10 cellular contexts compared by ENCODE assay signal in the genomic region with DNA sequence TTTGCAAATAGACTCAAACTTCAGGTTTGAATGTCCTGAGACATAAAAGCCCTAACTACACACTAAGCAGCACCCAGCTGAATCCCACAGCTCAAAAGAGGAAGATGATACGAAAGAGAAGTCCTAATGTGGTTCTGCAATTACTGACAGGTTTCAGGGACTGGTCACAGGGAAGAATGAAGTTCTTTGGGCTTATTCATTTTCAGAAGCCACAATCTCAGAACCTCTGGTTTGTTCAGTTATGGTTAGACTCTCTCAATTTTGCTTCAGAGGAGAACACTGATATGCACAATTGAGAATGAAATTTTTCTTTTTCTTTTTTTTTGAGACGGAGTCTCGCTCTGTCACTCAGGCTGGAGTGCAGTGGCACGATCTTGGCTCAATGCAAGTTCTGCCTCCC.
DNase-seq lines count a peak whose midpoint lies in the region; ATAC-seq and TF ChIP-seq lines count a peak whose summit lies in the region.
"Had no signal": no experiment of that assay in that cellular context is flagged by ENCODE, and none has a peak within 500 bp of the region (broad histone marks: within the 10 kb centered on the region; RNA-seq: fewer than 3 reads in every experiment).

No MANE protein-coding gene starts in this region.

- WGBS in heart right ventricle, 2 donors = 86 to 92% methylated on average over 4 of the region's 4 CpGs

- DNase-seq in memory B cell (ENCODE audit: low spot score in 2 of 2) (peak in 1 of 2 donors; percentile 11), heart right ventricle (no peak), NCI-H1930 (lab: John Stamatoyannopoulos, UW) (no peak), GM13976 (ENCODE audit: low spot score) (no peak)
- DNase-seq: activated naive CD4-positive, alpha-beta T cell treated with anti-CD3 and anti-CD28 coated beads, Interleukin-2, amount 10 ng/mL, durations not matched to agents 7 days and 5 days; NCI-H510A; nephron progenitor cell had no signal

- no peak for TF ChIP-seq CTCF in heart right ventricle (IDR thresholded peaks at IDR 0.05)
- TF ChIP-seq CTCF in GM13976 (IDR thresholded peaks at IDR 0.05; ENCODE audit: borderline replicate concordance, control extremely low read depth, extremely low read depth, insufficient read depth, missing control alignments) = no peak

- no peak overlapping the region for H3K4me3 ChIP-seq in heart right ventricle

- H3K4me1 Mint-ChIP-seq in memory B cell = peaks cover 11% of the 10 kb centered on the region
- H3K4me1 Mint-ChIP-seq: activated naive CD4-positive, alpha-beta T cell treated with anti-CD3 and anti-CD28 coated beads, Interleukin-2, amount 10 ng/mL, durations not matched to agents 7 days and 5 days had no signal

- ATAC-seq in GM19035 (IDR thresholded peaks at IDR 0.05; ENCODE audit: unreplicated experiment) = peak; percentile 93
- peak; percentile 85 for ATAC-seq in GM21786 (IDR thresholded peaks at IDR 0.05; ENCODE audit: unreplicated experiment)
- ATAC-seq in HG03354 (IDR thresholded peaks at IDR 0.05; ENCODE audit: poor library complexity, severe bottlenecking, unreplicated experiment) = peak; percentile 70
- ATAC-seq in memory B cell (ENCODE audit: low read depth) = peak; percentile 84
- no peak for ATAC-seq in heart right ventricle

- no peaks in the 10 kb centered on the region for H3K27me3 ChIP-seq in heart right ventricle

- H3K27me3 Mint-ChIP-seq in memory B cell = peaks cover 2% of the 10 kb centered on the region

- no peaks in the 10 kb centered on the region for H3K36me3 ChIP-seq in heart right ventricle

- no peak overlapping the region for H3K27ac Mint-ChIP-seq in memory B cell
- H3K27ac Mint-ChIP-seq: activated naive CD4-positive, alpha-beta T cell treated with anti-CD3 and anti-CD28 coated beads, Interleukin-2, amount 10 ng/mL, durations not matched to agents 7 days and 5 days had no signal

- H3K4me1 ChIP-seq in heart right ventricle = peaks cover 0 to under 1% (median 0%) of the 10 kb centered on the region in 9 donors

- H3K4me3 Mint-ChIP-seq in memory B cell = peak overlapping the region; percentile 16
- H3K4me3 Mint-ChIP-seq: activated naive CD4-positive, alpha-beta T cell treated with anti-CD3 and anti-CD28 coated beads, Interleukin-2, amount 10 ng/mL, durations not matched to agents 7 days and 5 days; nephron progenitor cell had no signal

- no peaks in the 10 kb centered on the region for H3K36me3 Mint-ChIP-seq in memory B cell
- H3K36me3 Mint-ChIP-seq: activated naive CD4-positive, alpha-beta T cell treated with anti-CD3 and anti-CD28 coated beads, Interleukin-2, amount 10 ng/mL, durations not matched to agents 7 days and 5 days had no signal

- in situ Hi-C loops in GM13976 (cut with MboI; ENCODE audit: low sequenced_read_pairs, unreplicated experiment) = no loop called here

- intact Hi-C loops in heart right ventricle (cut with DNase I) = loop anchor here in 1 of 10 donors (5.0 kb wide), 1 partner anchor 34 kb away; no protein-coding TSS in a partner anchor

- no peak overlapping the region for H3K27ac ChIP-seq in heart right ventricle

- H3K9me3 ChIP-seq in heart right ventricle = no peaks in the 10 kb centered on the region

- H3K9me3 Mint-ChIP-seq in memory B cell = no peaks in the 10 kb centered on the region
- H3K9me3 Mint-ChIP-seq: activated naive CD4-positive, alpha-beta T cell treated with anti-CD3 and anti-CD28 coated beads, Interleukin-2, amount 10 ng/mL, durations not matched to agents 7 days and 5 days; nephron progenitor cell had no signal

Comparison
In these comparisons a context has a peak if more than half of its experiments do, and no peak if none do; other contexts are left out.
1. ATAC-seq: peak in GM19035 (single experiment), GM21786 (single experiment), HG03354 (single experiment) and memory B cell (single experiment); none in heart right ventricle (0 of 8).